Comparison of ENCODE assay signal across 26 cellular contexts in genomic region chr14:76101384-76101783, GRCh38. TPM values are rescaled to one million over a fixed set of nuclear protein-coding genes. Genes with fewer than 3 reads are reported as not detected.
DNase-seq lines count a peak whose midpoint lies in the region; ATAC-seq and TF ChIP-seq lines count a peak whose summit lies in the region.
"Had no signal": no experiment of that assay in that cellular context is flagged by ENCODE, and none has a peak within 500 bp of the region (broad histone marks: within the 10 kb centered on the region; RNA-seq: fewer than 3 reads in every experiment).

No MANE protein-coding gene starts in this region.

- H3K4me1 ChIP-seq in breast epithelium (peaks cover 0 to 3% of the 10 kb centered on the region in 2 donors), mucosa of descending colon (ENCODE audit: low read depth) (no peaks in the 10 kb centered on the region)
- H3K4me1 ChIP-seq: ascending aorta, right lobe of liver had no signal

- H3K36me3 Mint-ChIP-seq in MCF 10A (ENCODE audit: insufficient read depth, unreplicated experiment) = no peaks in the 10 kb centered on the region
- H3K36me3 Mint-ChIP-seq: activated naive CD8-positive, alpha-beta T cell treated with anti-CD3 and anti-CD28 coated beads for 36 hours; CD4-positive, CD25-positive, alpha-beta regulatory T cell; neural progenitor cell; stimulated activated memory B cell treated with anti-CD40 and anti-IgM and Interleukin-4, amounts not matched to agents 10 μg/mL and 1 μg/mL and 100 μg/mL, for 72 hours had no signal

- no peak for TF ChIP-seq CTCF in breast epithelium (IDR thresholded peaks at IDR 0.05)
- no peak for TF ChIP-seq CTCF in MCF 10A (IDR thresholded peaks at IDR 0.05; ENCODE audit: unreplicated experiment)
- no peak for TF ChIP-seq CTCF in choroid plexus epithelial cell (conservative IDR thresholded peaks at IDR 0.05; ENCODE audit: low read depth, low read length)
- no peak for TF ChIP-seq CTCF in mucosa of descending colon (IDR thresholded peaks at IDR 0.05)

- H3K27me3 ChIP-seq in breast epithelium = no peaks in the 10 kb centered on the region
- H3K27me3 ChIP-seq: ascending aorta, neural progenitor cell, right lobe of liver had no signal

- H3K36me3 ChIP-seq in breast epithelium (no peaks in the 10 kb centered on the region), mucosa of descending colon (ENCODE audit: low read depth) (no peaks in the 10 kb centered on the region)
- H3K36me3 ChIP-seq: ascending aorta, neural progenitor cell, right lobe of liver had no signal

- peak; percentile 19 for ATAC-seq in mucosa of descending colon
- no peak for ATAC-seq in HG03280 (IDR thresholded peaks at IDR 0.05; ENCODE audit: unreplicated experiment)
- no peak for ATAC-seq in HG02870 (IDR thresholded peaks at IDR 0.05; ENCODE audit: unreplicated experiment)
- ATAC-seq: activated CD4-positive, alpha-beta T cell treated with anti-CD3 and anti-CD28 coated beads for 36 hours; right lobe of liver; stimulated activated memory B cell treated with anti-CD40 and anti-IgM and Interleukin-4, amounts not matched to agents 10 μg/mL and 1 μg/mL and 100 μg/mL, for 72 hours had no signal

- POLR2A ChIA-PET in MCF 10A (lab: Yijun Ruan, JAX) = no interaction called here

- H3K4me3 ChIP-seq in breast epithelium = no peak overlapping the region
- no peak overlapping the region for H3K4me3 ChIP-seq in choroid plexus epithelial cell (ENCODE audit: low read depth, low read length)
- no peak overlapping the region for H3K4me3 ChIP-seq in mucosa of descending colon
- H3K4me3 ChIP-seq: ascending aorta, neural progenitor cell, right lobe of liver had no signal

- peaks cover 36% of the 10 kb centered on the region for H3K27me3 Mint-ChIP-seq in MCF 10A (ENCODE audit: insufficient read depth, unreplicated experiment)

- CTCF ChIA-PET in MCF 10A (lab: Yijun Ruan, JAX) = no interaction called here

- intact Hi-C loops in breast epithelium (cut with DNase I; ENCODE audit: low total_unique reads) = no loop called here
- intact Hi-C loops in MCF 10A (cut with micrococcal nuclease) = no loop called here
- intact Hi-C loops in mucosa of descending colon (cut with DNase I, micrococcal nuclease) = no loop called here

- no peak overlapping the region for H3K27ac Mint-ChIP-seq in MCF 10A (ENCODE audit: low read depth, unreplicated experiment)
- H3K27ac Mint-ChIP-seq: activated CD4-positive, alpha-beta T cell treated with anti-CD3 and anti-CD28 coated beads for 36 hours; activated naive CD8-positive, alpha-beta T cell treated with anti-CD3 and anti-CD28 coated beads for 36 hours; CD4-positive, CD25-positive, alpha-beta regulatory T cell; dendritic cell treated with granulocyte-macrophage colony-stimulating factor and Interleukin-4, amounts not matched to agents 40 ng/mL and 50 ng/mL, for 4 days; stimulated activated memory B cell treated with anti-CD40 and anti-IgM and Interleukin-4, amounts not matched to agents 10 μg/mL and 1 μg/mL and 100 μg/mL, for 72 hours had no signal

- no peaks in the 10 kb centered on the region for H3K9me3 Mint-ChIP-seq in MCF 10A (ENCODE audit: unreplicated experiment)
- H3K9me3 Mint-ChIP-seq: activated naive CD8-positive, alpha-beta T cell treated with anti-CD3 and anti-CD28 coated beads for 36 hours; dendritic cell treated with granulocyte-macrophage colony-stimulating factor and Interleukin-4, amounts not matched to agents 40 ng/mL and 50 ng/mL, for 4 days; neural progenitor cell; stimulated activated memory B cell treated with anti-CD40 and anti-IgM and Interleukin-4, amounts not matched to agents 10 μg/mL and 1 μg/mL and 100 μg/mL, for 72 hours had no signal

- no TSS peak for BruUV-seq in MCF 10A (replicated peaks; lab: Mats Ljungman, UMichigan)

- no peaks in the 10 kb centered on the region for H3K4me1 Mint-ChIP-seq in MCF 10A (ENCODE audit: insufficient read depth, unreplicated experiment)
- H3K4me1 Mint-ChIP-seq: activated CD4-positive, alpha-beta T cell treated with anti-CD3 and anti-CD28 coated beads for 36 hours; activated naive CD8-positive, alpha-beta T cell treated with anti-CD3 and anti-CD28 coated beads for 36 hours; CD4-positive, CD25-positive, alpha-beta regulatory T cell; stimulated activated memory B cell treated with anti-CD40 and anti-IgM and Interleukin-4, amounts not matched to agents 10 μg/mL and 1 μg/mL and 100 μg/mL, for 72 hours had no signal

- H3K27ac ChIP-seq in breast epithelium = peak overlapping the region; percentile 45 to 52
- H3K27ac ChIP-seq: ascending aorta, neural progenitor cell, right lobe of liver had no signal

- no peak for TF ChIP-seq POLR2A in breast epithelium (IDR thresholded peaks at IDR 0.05)

- no peak overlapping the region for H3K4me3 Mint-ChIP-seq in MCF 10A (ENCODE audit: unreplicated experiment)
- H3K4me3 Mint-ChIP-seq: activated CD4-positive, alpha-beta T cell treated with anti-CD3 and anti-CD28 coated beads for 36 hours; activated naive CD8-positive, alpha-beta T cell treated with anti-CD3 and anti-CD28 coated beads for 36 hours; CD4-positive, CD25-positive, alpha-beta regulatory T cell; dendritic cell treated with granulocyte-macrophage colony-stimulating factor and Interleukin-4, amounts not matched to agents 40 ng/mL and 50 ng/mL, for 4 days; neural progenitor cell; stimulated activated memory B cell treated with anti-CD40 and anti-IgM and Interleukin-4, amounts not matched to agents 10 μg/mL and 1 μg/mL and 100 μg/mL, for 72 hours had no signal

- H3K9me3 ChIP-seq in breast epithelium (no peaks in the 10 kb centered on the region), mucosa of descending colon (no peaks in the 10 kb centered on the region)
- H3K9me3 ChIP-seq: ascending aorta, right lobe of liver had no signal

- DNase-seq in breast epithelium (ENCODE audit: low spot score in 2 of 2) (peak in 1 of 2 donors; percentile 28), MCF 10A (ENCODE audit: unreplicated experiment) (no peak), choroid plexus epithelial cell (ENCODE audit: low read depth) (peak; percentile 10), mucosa of descending colon (peak in 1 of 3 donors; percentile 15), ureter (ENCODE audit: low spot score) (peak; percentile 72)
- no peak for DNase-seq in stimulated activated CD4-positive, alpha-beta T cell treated with anti-CD3 and anti-CD28 coated beads, Interleukin-4, amount 100 ng/mL, for 24 hours
- DNase-seq: activated CD4-positive, alpha-beta T cell treated with anti-CD3 and anti-CD28 coated beads for 36 hours; activated CD8-positive, alpha-beta memory T cell treated with anti-CD3 and anti-CD28 coated beads for 24 hours; activated effector memory CD4-positive, alpha-beta T cell treated with Interleukin-2 at 50 U/mL for 16 hours; activated naive CD8-positive, alpha-beta T cell treated with anti-CD3 and anti-CD28 coated beads for 36 hours; CD4-positive, CD25-positive, alpha-beta regulatory T cell; central memory CD4-positive, alpha-beta T cell; KG1; NCI-H1417 treated with DMSO at 0.1 percent for 48 hours; NCI-H345; NCI-H748 treated with DMSO at 0.1 percent for 48 hours; right lobe of liver; stimulated activated CD4-positive, alpha-beta T cell treated with anti-CD3 and anti-CD28 coated beads, Interleukin-12 subunit alpha, Interleukin-12 subunit beta, amount 100 ng/mL, for 4 hours; stimulated activated CD4-positive, alpha-beta T cell treated with anti-CD3 and anti-CD28 coated beads, Interleukin-4, amount 100 ng/mL, for 4 hours; T-helper 2 cell had no signal

RNA-seq across cellular contexts. Expression of gene GPATCH2L, which starts 50.3 kb away (rescaled TPM):
- total RNA-seq in breast epithelium (10 to 100 TPM; 45.6 to 74.6 (median 61.6) TPM), MCF 10A (2022) (57.4 and 64.9 TPM in 2 replicates), mucosa of descending colon (10 to 100 TPM; 33.9 to 59.3 (median 40.9) TPM), ureter (62.4 TPM)

Comparison
In these comparisons a context has a peak if more than half of its experiments do, and no peak if none do; other contexts are left out.
1. DNase-seq: peak in choroid plexus epithelial cell (single experiment) and ureter (single experiment); none in MCF 10A (single experiment) and stimulated activated CD4-positive, alpha-beta T cell treated with anti-CD3 and anti-CD28 coated beads, Interleukin-4, amount 100 ng/mL, for 24 hours (single experiment).